27 cellular contexts compared by ENCODE assay signal in genomic region chr9:3773661-3774060, GRCh38.
"Had no signal": no experiment of that assay in that cellular context is flagged by ENCODE, and none has a peak within 500 bp of the region (broad histone marks: within the 10 kb centered on the region; RNA-seq: fewer than 3 reads in every experiment).

No MANE protein-coding gene starts in this region.

- H3K27me3 Mint-ChIP-seq: dendritic cell treated with granulocyte-macrophage colony-stimulating factor and Interleukin-4, amounts not matched to agents 40 ng/mL and 50 ng/mL, for 4 days had no signal

- DNase-seq: activated CD4-positive, alpha-beta memory T cell treated with anti-CD3 and anti-CD28 coated beads, Interleukin-2, amount 10 ng/mL, durations not matched to agents 7 days and 5 days; activated CD4-positive, alpha-beta T cell treated with anti-CD3 and anti-CD28 coated beads for 4 hours; activated CD4-positive, alpha-beta T cell treated with anti-CD3 and anti-CD28 coated beads, Interleukin-2, amount 10 ng/mL, durations not matched to agents 7 days and 5 days; activated CD4-positive, alpha-beta T cell treated with anti-CD3 and anti-CD28 coated beads, Interleukin-2, amount 50 U/mL, for 4 hours; activated CD4-positive, CD25-positive, alpha-beta regulatory T cell; activated CD4-positive, CD25-positive, alpha-beta regulatory T cell treated with anti-CD3 and anti-CD28 coated beads, Interleukin-2, amount 50 U/mL, for 72 hours; activated CD8-positive, alpha-beta memory T cell treated with anti-CD3 and anti-CD28 coated beads, Interleukin-2, amount 50 U/mL, for 48 hours; activated gamma-delta T cell; activated naive CD4-positive, alpha-beta T cell; activated naive CD4-positive, alpha-beta T cell treated with anti-CD3 and anti-CD28 coated beads, Interleukin-2, amount 10 ng/mL, durations not matched to agents 7 days and 5 days; activated naive CD8-positive, alpha-beta T cell treated with anti-CD3 and anti-CD28 coated beads, Interleukin-2, amount 10 ng/mL, durations not matched to agents 7 days and 5 days; activated T-cell treated with anti-CD3 and anti-CD28 coated beads for 4 hours; activated T-cell treated with anti-CD3 and anti-CD28 coated beads, Interleukin-2, amount 50 U/mL, for 24 hours; activated T-cell treated with anti-CD3 and anti-CD28 coated beads, Interleukin-2, amount 50 U/mL, for 72 hours; colonic mucosa; effector memory CD4-positive, alpha-beta T cell; endodermal cell; foreskin fibroblast; head of caudate nucleus; T-helper 2 cell had no signal

- H3K27ac Mint-ChIP-seq: activated CD4-positive, alpha-beta memory T cell treated with anti-CD3 and anti-CD28 coated beads, Interleukin-2, amount 10 ng/mL, durations not matched to agents 7 days and 5 days; activated CD4-positive, alpha-beta T cell treated with anti-CD3 and anti-CD28 coated beads, Interleukin-2, amount 10 ng/mL, durations not matched to agents 7 days and 5 days; activated naive CD4-positive, alpha-beta T cell treated with anti-CD3 and anti-CD28 coated beads, Interleukin-2, amount 10 ng/mL, durations not matched to agents 7 days and 5 days; activated naive CD4-positive, alpha-beta T cell treated with anti-CD3 and anti-CD28 coated beads, Interleukin-2, amount 50 U/mL, for 72 hours; activated naive CD8-positive, alpha-beta T cell treated with anti-CD3 and anti-CD28 coated beads, Interleukin-2, amount 10 ng/mL, durations not matched to agents 7 days and 5 days; activated T-cell treated with anti-CD3 and anti-CD28 coated beads, Interleukin-2, amount 50 U/mL, for 24 hours; activated T-cell treated with anti-CD3 and anti-CD28 coated beads, Interleukin-2, amount 50 U/mL, for 72 hours; brain; dendritic cell treated with granulocyte-macrophage colony-stimulating factor and Interleukin-4, amounts not matched to agents 40 ng/mL and 50 ng/mL, for 4 days; endodermal cell had no signal

- H3K27me3 ChIP-seq: ascending aorta, colonic mucosa, dorsolateral prefrontal cortex had no signal

- H3K4me3 ChIP-seq: ascending aorta, colonic mucosa, dorsolateral prefrontal cortex had no signal

- H3K36me3 ChIP-seq: ascending aorta, colonic mucosa had no signal

- H3K9me3 ChIP-seq: ascending aorta, colonic mucosa had no signal

- H3K36me3 Mint-ChIP-seq: activated naive CD4-positive, alpha-beta T cell treated with anti-CD3 and anti-CD28 coated beads, Interleukin-2, amount 10 ng/mL, durations not matched to agents 7 days and 5 days; activated naive CD4-positive, alpha-beta T cell treated with anti-CD3 and anti-CD28 coated beads, Interleukin-2, amount 50 U/mL, for 72 hours; activated naive CD8-positive, alpha-beta T cell treated with anti-CD3 and anti-CD28 coated beads, Interleukin-2, amount 10 ng/mL, durations not matched to agents 7 days and 5 days; brain had no signal

- H3K4me1 Mint-ChIP-seq: activated CD4-positive, alpha-beta memory T cell treated with anti-CD3 and anti-CD28 coated beads, Interleukin-2, amount 10 ng/mL, durations not matched to agents 7 days and 5 days; activated CD4-positive, alpha-beta T cell treated with anti-CD3 and anti-CD28 coated beads, Interleukin-2, amount 10 ng/mL, durations not matched to agents 7 days and 5 days; activated naive CD4-positive, alpha-beta T cell treated with anti-CD3 and anti-CD28 coated beads, Interleukin-2, amount 10 ng/mL, durations not matched to agents 7 days and 5 days; activated naive CD8-positive, alpha-beta T cell treated with anti-CD3 and anti-CD28 coated beads, Interleukin-2, amount 10 ng/mL, durations not matched to agents 7 days and 5 days; central memory CD8-positive, alpha-beta T cell had no signal

- H3K4me3 Mint-ChIP-seq: activated CD4-positive, alpha-beta memory T cell treated with anti-CD3 and anti-CD28 coated beads, Interleukin-2, amount 10 ng/mL, durations not matched to agents 7 days and 5 days; activated CD4-positive, alpha-beta T cell treated with anti-CD3 and anti-CD28 coated beads, Interleukin-2, amount 10 ng/mL, durations not matched to agents 7 days and 5 days; activated naive CD4-positive, alpha-beta T cell treated with anti-CD3 and anti-CD28 coated beads, Interleukin-2, amount 10 ng/mL, durations not matched to agents 7 days and 5 days; activated naive CD8-positive, alpha-beta T cell treated with anti-CD3 and anti-CD28 coated beads, Interleukin-2, amount 10 ng/mL, durations not matched to agents 7 days and 5 days; activated T-cell treated with anti-CD3 and anti-CD28 coated beads, Interleukin-2, amount 50 U/mL, for 24 hours; activated T-cell treated with anti-CD3 and anti-CD28 coated beads, Interleukin-2, amount 50 U/mL, for 72 hours; brain; central memory CD8-positive, alpha-beta T cell; dendritic cell treated with granulocyte-macrophage colony-stimulating factor and Interleukin-4, amounts not matched to agents 40 ng/mL and 50 ng/mL, for 4 days; endodermal cell had no signal

- H3K9me3 Mint-ChIP-seq: activated CD4-positive, alpha-beta memory T cell treated with anti-CD3 and anti-CD28 coated beads, Interleukin-2, amount 10 ng/mL, durations not matched to agents 7 days and 5 days; activated CD4-positive, alpha-beta T cell treated with anti-CD3 and anti-CD28 coated beads, Interleukin-2, amount 10 ng/mL, durations not matched to agents 7 days and 5 days; activated naive CD4-positive, alpha-beta T cell treated with anti-CD3 and anti-CD28 coated beads, Interleukin-2, amount 10 ng/mL, durations not matched to agents 7 days and 5 days; activated naive CD4-positive, alpha-beta T cell treated with anti-CD3 and anti-CD28 coated beads, Interleukin-2, amount 50 U/mL, for 72 hours; activated naive CD8-positive, alpha-beta T cell treated with anti-CD3 and anti-CD28 coated beads, Interleukin-2, amount 10 ng/mL, durations not matched to agents 7 days and 5 days; activated T-cell treated with anti-CD3 and anti-CD28 coated beads, Interleukin-2, amount 50 U/mL, for 24 hours; activated T-cell treated with anti-CD3 and anti-CD28 coated beads, Interleukin-2, amount 50 U/mL, for 72 hours; central memory CD8-positive, alpha-beta T cell; dendritic cell treated with granulocyte-macrophage colony-stimulating factor and Interleukin-4, amounts not matched to agents 40 ng/mL and 50 ng/mL, for 4 days; endodermal cell had no signal

- H3K4me1 ChIP-seq: ascending aorta, colonic mucosa had no signal

- H3K27ac ChIP-seq: ascending aorta, colonic mucosa, dorsolateral prefrontal cortex had no signal

- ATAC-seq: activated naive CD4-positive, alpha-beta T cell treated with anti-CD3 and anti-CD28 coated beads, Interleukin-2, amount 50 U/mL, for 72 hours; activated T-cell treated with anti-CD3 and anti-CD28 coated beads, Interleukin-2, amount 50 U/mL, for 72 hours; esophagus mucosa had no signal
